8 cellular contexts compared by ENCODE assay signal in genomic region chrX:123859409-123859827, GRCh38. TPM values are rescaled to one million over a fixed set of nuclear protein-coding genes. Genes with fewer than 3 reads are reported as not detected.
DNase-seq lines count a peak whose midpoint lies in the region; ATAC-seq and TF ChIP-seq lines count a peak whose summit lies in the region.

No MANE protein-coding gene starts in this region.

- H3K27me3 ChIP-seq in Caco-2 (replicated peaks; ENCODE audit: control insufficient read depth, insufficient read depth, low read length), result no peaks in the 10 kb centered on the region
- no peaks in the 10 kb centered on the region for H3K27me3 ChIP-seq in GM23248 (replicated peaks; ENCODE audit: insufficient read depth)
- no peaks in the 10 kb centered on the region for H3K27me3 ChIP-seq in fibroblast of lung (ENCODE audit: control insufficient read depth, insufficient read depth, low read length)
- H3K27me3 ChIP-seq in neural cell (ENCODE audit: insufficient read depth, low read depth, low read length), result no peaks in the 10 kb centered on the region
- H3K27me3 ChIP-seq in upper lobe of right lung, result no peaks in the 10 kb centered on the region

- ATAC-seq in upper lobe of right lung, result peak; percentile 73

- H3F3A ChIP-seq in GM23248 (ENCODE audit: insufficient read depth) (peaks cover 15% of the 10 kb centered on the region), neural cell (ENCODE audit: insufficient read depth, low read length, poor library complexity, severe bottlenecking) (no peaks in the 10 kb centered on the region)

- H3K36me3 Mint-ChIP-seq in Caco-2 (ENCODE audit: insufficient read depth, unreplicated experiment), result no peaks in the 10 kb centered on the region

- TF ChIP-seq EP300 in neural cell (conservative IDR thresholded peaks at IDR 0.05; ENCODE audit: poor library complexity, severe bottlenecking), result no peak

- H3K4me1 ChIP-seq in Caco-2 (0 out of 2 replicates have a peak, but pooled peaks cover 3% of the 10 kb centered on the region), GM23248 (ENCODE audit: insufficient read depth) (no peaks in the 10 kb centered on the region; the same call in 1 of the 2 replicates), fibroblast of lung (ENCODE audit: control insufficient read depth, extremely low read depth, insufficient read depth, low read length) (no peaks in the 10 kb centered on the region), upper lobe of right lung (no peaks in the 10 kb centered on the region)

- H3K27ac Mint-ChIP-seq in Caco-2 (ENCODE audit: unreplicated experiment), result peak overlapping the region; percentile 50

- in situ Hi-C loops in GM23248 (cut with MboI), result no loop called here

- H4K20me1 ChIP-seq in GM23248 (ENCODE audit: insufficient read depth) (no peaks in the 10 kb centered on the region), fibroblast of lung (ENCODE audit: control insufficient read depth, extremely low read depth, insufficient read depth, low read length) (no peaks in the 10 kb centered on the region), neural cell (ENCODE audit: insufficient read depth) (no peaks in the 10 kb centered on the region)

- H3K27ac ChIP-seq in GM23248, result peak overlapping the region; percentile 98
- H3K27ac ChIP-seq in fibroblast of lung (ENCODE audit: insufficient read depth, low read length), result peak overlapping the region; percentile 92
- H3K27ac ChIP-seq in neural cell (ENCODE audit: low read length), result peak overlapping the region; percentile 83
- peak overlapping the region; percentile 95 for H3K27ac ChIP-seq in upper lobe of right lung

- no peaks in the 10 kb centered on the region for H3K9me2 ChIP-seq in GM23248 (ENCODE audit: insufficient read depth)
- no peaks in the 10 kb centered on the region for H3K9me2 ChIP-seq in neural cell (ENCODE audit: insufficient read depth, low read length)

- H2AFZ ChIP-seq in GM23248 (peak overlapping the region; percentile 83), fibroblast of lung (ENCODE audit: low read length) (peak overlapping the region; percentile 24), neural cell (ENCODE audit: low read depth, low read length) (no peak overlapping the region)

- peaks cover 14% of the 10 kb centered on the region for H3K4me1 Mint-ChIP-seq in Caco-2 (ENCODE audit: low read depth, unreplicated experiment)

- no peak for TF ChIP-seq RAD21 in neural cell (conservative IDR thresholded peaks at IDR 0.05)

- H3K4me3 ChIP-seq in Caco-2 (ENCODE audit: low read depth, low read length) (peak overlapping the region; percentile 67), GM23248 (peak overlapping the region; percentile 99), fibroblast of lung (replicated peaks in 1 of 4; ENCODE audit: control extremely low read depth in 1 of 4, insufficient read depth in 1 of 4, low read depth in 3 of 4, low read length in 4 of 4) (peak overlapping the region; percentile 8 to 94 (median 66)), neural cell (ENCODE audit: low read length) (peak overlapping the region; percentile 82), upper lobe of right lung (peak overlapping the region; percentile 62)

- no peak for TF ChIP-seq CTCF in Caco-2 (IDR thresholded peaks at IDR 0.05; ENCODE audit: insufficient read depth in 1 of 2, low read depth in 1 of 2, low read length in 1 of 2, severe bottlenecking in 1 of 2, unreplicated experiment in 1 of 2)
- no peak for TF ChIP-seq CTCF in fibroblast of lung (conservative IDR thresholded peaks at IDR 0.05 in 1 of 2, IDR thresholded peaks at IDR 0.05 in 1 of 2; ENCODE audit: low read depth in 1 of 2, low read length in 2 of 2)
- no peak for TF ChIP-seq CTCF in neural cell (IDR thresholded peaks at IDR 0.05; ENCODE audit: poor library complexity, severe bottlenecking)
- no peak for TF ChIP-seq CTCF in upper lobe of right lung (IDR thresholded peaks at IDR 0.05)

- H3K9me3 Mint-ChIP-seq in Caco-2 (ENCODE audit: unreplicated experiment), result no peaks in the 10 kb centered on the region

- no peaks in the 10 kb centered on the region for H3K27me3 Mint-ChIP-seq in Caco-2 (ENCODE audit: insufficient read depth, unreplicated experiment)

- WGBS in GM23248 (ENCODE audit: low coverage in 1 of 2, low lambda C conversion rate in 2 of 2, missing lambda C conversion rate in 2 of 2), 2 experiments, result 3 to 5% methylated on average over 4 to 5 of the region's 13 CpGs

- H3K9me3 ChIP-seq in Caco-2 (no peaks in the 10 kb centered on the region), GM23248 (ENCODE audit: low read depth) (no peaks in the 10 kb centered on the region), fibroblast of lung (ENCODE audit: control insufficient read depth, insufficient read depth, low read depth, low read length) (no peaks in the 10 kb centered on the region), neural cell (ENCODE audit: low read length) (no peaks in the 10 kb centered on the region), upper lobe of right lung (no peaks in the 10 kb centered on the region)

- H3K4me2 ChIP-seq in GM23248 (ENCODE audit: unreplicated experiment) (peak overlapping the region; percentile 92), fibroblast of lung (ENCODE audit: extremely low read depth, insufficient read depth, low read length) (peak overlapping the region; percentile 36), neural cell (ENCODE audit: low read length) (peak overlapping the region; percentile 39)

- H3K36me3 ChIP-seq in Caco-2 (ENCODE audit: control insufficient read depth, insufficient read depth, low read length) (no peaks in the 10 kb centered on the region), GM23248 (ENCODE audit: low read depth) (no peaks in the 10 kb centered on the region), fibroblast of lung (ENCODE audit: control insufficient read depth, insufficient read depth, low read length) (no peaks in the 10 kb centered on the region), neural cell (ENCODE audit: insufficient read depth, low read length) (no peaks in the 10 kb centered on the region), upper lobe of right lung (no peaks in the 10 kb centered on the region)

- H3K79me2 ChIP-seq in GM23248 (ENCODE audit: insufficient read depth) (peaks cover 38% of the 10 kb centered on the region), fibroblast of lung (ENCODE audit: control insufficient read depth, insufficient read depth, low read length) (peaks cover 30% of the 10 kb centered on the region), neural cell (replicated peaks; ENCODE audit: insufficient read depth, low read length) (peaks cover 9% of the 10 kb centered on the region)

- CTCF ChIA-PET in Caco-2 (lab: Charles Lee), result interaction anchor here (0.9 kb wide), 1 partner anchor 26 kb away, joined by 12 read pairs; no protein-coding TSS in a partner anchor

- POLR2A ChIA-PET in Caco-2 (lab: Charles Lee), result interaction anchor here (0.5 to 1.0 kb wide), 6 partner anchors 23 to 670 kb away, joined by 3 to 6 read pairs (median 4); no protein-coding TSS in a partner anchor

- DNase-seq in Caco-2 (no peak), GM23248 (no peak), NCI-H1105 treated with DMSO at 0.1 percent for 48 hours (lab: John Stamatoyannopoulos, UW) (peak; percentile 68), fibroblast of lung (ENCODE audit: low read depth in 2 of 2) (no peak), upper lobe of right lung (no peak), GM03348 (ENCODE audit: low spot score) (no peak)
- DNase-seq in activated CD4-positive, alpha-beta T cell treated with anti-CD3 and anti-CD28 coated beads, Interleukin-2, amount 50 U/mL, for 1 hour, result peak; percentile 47

- H3K9ac ChIP-seq in GM23248, result peak overlapping the region; percentile 99
- peak overlapping the region; percentile 90 for H3K9ac ChIP-seq in fibroblast of lung (ENCODE audit: insufficient read depth, low read length)
- H3K9ac ChIP-seq in neural cell (ENCODE audit: low read length), result peak overlapping the region; percentile 77

- no TSS peak for BruUV-seq in Caco-2 (replicated peaks; lab: Mats Ljungman, UMichigan)

- intact Hi-C loops in Caco-2 (cut with micrococcal nuclease; ENCODE audit: unreplicated experiment) (loop anchor here (1.0 kb wide), 1 partner anchor 79 kb away; no protein-coding TSS in a partner anchor), upper lobe of right lung (cut with DNase I) (no loop called here)

- H3K4me3 Mint-ChIP-seq in Caco-2 (ENCODE audit: unreplicated experiment), result peak overlapping the region; percentile 71

TF ChIP-seq in neural cell, 6 proteins besides CTCF, POLR2A, EP300 and RAD21 (continues in another document):
- TF ChIP-seq POLR2AphosphoS5 (IDR thresholded peaks at IDR 0.05) (no peak), TAF1 (IDR thresholded peaks at IDR 0.05; ENCODE audit: low read depth) (no peak), SMC3 (conservative IDR thresholded peaks at IDR 0.05; ENCODE audit: poor library complexity) (no peak), EZH2 (IDR thresholded peaks at IDR 0.05; ENCODE audit: borderline replicate concordance, insufficient read depth, low read length, poor library complexity, severe bottlenecking) (no peak)

RNA-seq across cellular contexts. Expression of gene XIAP, which starts 0.4 kb away (rescaled TPM):
- total RNA-seq in Caco-2 (2022) (21.3 and 25.9 TPM in 2 replicates), fibroblast of lung (37.0 and 45.1 TPM in 2 replicates), upper lobe of right lung (58.2 TPM)
- total RNA-seq in GM23248 (2014; rRNA removed; shearing (Covaris generic)), result 19.7 and 40.6 TPM in 2 replicates
- polyA plus RNA-seq in GM23248 (2016; fragmentation: Nextera tagmentation; extraction: Ambion mirVana) (15.3 and 17.3 TPM in 2 replicates), fibroblast of lung (21.5 and 21.8 TPM in 2 replicates), neural cell (26.6 and 38.1 TPM in 2 replicates)
- 16.0 and 18.8 TPM in 2 replicates for polyA plus RNA-seq in fibroblast of lung (2012)
- polyA minus RNA-seq in fibroblast of lung (ENCODE audit: low replicate concordance) (5.7 and 6.3 TPM in 2 replicates), neural cell (68.2 and 97.6 TPM in 2 replicates)

Comparison
In these comparisons a context has a peak if more than half of its experiments do, and no peak if none do; other contexts are left out.
1. DNase-seq: peak in NCI-H1105 treated with DMSO at 0.1 percent for 48 hours (single experiment) and activated CD4-positive, alpha-beta T cell treated with anti-CD3 and anti-CD28 coated beads, Interleukin-2, amount 50 U/mL, for 1 hour (single experiment); none in Caco-2 (0 of 2), GM23248 (single experiment), fibroblast of lung (0 of 2), upper lobe of right lung (single experiment) and GM03348 (single experiment).
2. H3K4me2 ChIP-seq: peak in every context shown above with its lines; median percentile 92 in GM23248; 39 in neural cell; 36 in fibroblast of lung.
3. Peak in every context shown above with its lines, with median percentiles within 50 percentile points of each other: H3K4me3 ChIP-seq, H3K27ac ChIP-seq and H3K9ac ChIP-seq.